In genomic region chr17:8069587-8069860, GRCh38 we compare ENCODE assay signal across 20 cellular contexts. TPM values are rescaled to one million over a fixed set of nuclear protein-coding genes. Genes with fewer than 3 reads are reported as not detected.
"Had no signal": no experiment of that assay in that cellular context is flagged by ENCODE, and none has a peak within 500 bp of the region (broad histone marks: within the 10 kb centered on the region; RNA-seq: fewer than 3 reads in every experiment).

No MANE protein-coding gene starts in this region.

- H3K27ac Mint-ChIP-seq: activated T-helper 17 cell treated with anti-CD3 and anti-CD28 coated beads, Interleukin-2, amount 50 U/mL, for 72 hours; nephron; progenitor cell of endocrine pancreas; stimulated activated naive CD8-positive, alpha-beta T cell treated with anti-CD3 and anti-CD28 coated beads, Interleukin-15, amount 100 ng/mL, for 72 hours had no signal

- ATAC-seq: activated T-helper 17 cell treated with anti-CD3 and anti-CD28 coated beads, Interleukin-2, amount 50 U/mL, for 72 hours; stimulated activated naive CD8-positive, alpha-beta T cell treated with anti-CD3 and anti-CD28 coated beads, Interleukin-15, amount 100 ng/mL, for 72 hours had no signal

- H3K4me3 ChIP-seq: right atrium auricular region, skin epidermis had no signal

- H3K27ac ChIP-seq: brain microvascular endothelial cell, right atrium auricular region had no signal

- H3K36me3 ChIP-seq: brain microvascular endothelial cell, right atrium auricular region had no signal

- H3K4me3 Mint-ChIP-seq: activated T-helper 17 cell treated with anti-CD3 and anti-CD28 coated beads, Interleukin-2, amount 50 U/mL, for 72 hours; central memory CD8-positive, alpha-beta T cell; nephron; stimulated activated naive CD8-positive, alpha-beta T cell treated with anti-CD3 and anti-CD28 coated beads, Interleukin-15, amount 100 ng/mL, for 72 hours had no signal

- H3K9me3 ChIP-seq: right atrium auricular region had no signal

- H3K9me3 Mint-ChIP-seq: activated T-helper 17 cell treated with anti-CD3 and anti-CD28 coated beads, Interleukin-2, amount 50 U/mL, for 72 hours; central memory CD8-positive, alpha-beta T cell; nephron; stimulated activated naive CD8-positive, alpha-beta T cell treated with anti-CD3 and anti-CD28 coated beads, Interleukin-15, amount 100 ng/mL, for 72 hours had no signal

- DNase-seq: activated CD4-positive, alpha-beta T cell treated with anti-CD3 and anti-CD28 coated beads, Interleukin-2, amount 50 U/mL, for 1 hour; activated naive CD4-positive, alpha-beta T cell treated with Interleukin-2 at 50 U/mL for 16 hours; activated T-cell treated with anti-CD3 and anti-CD28 coated beads for 4 hours; brain microvascular endothelial cell; mesenchymal stem cell; occipital lobe; stimulated activated CD4-positive, alpha-beta T cell treated with anti-CD3 and anti-CD28 coated beads, Interleukin-4, amount 100 ng/mL, for 4 hours; stimulated activated naive CD8-positive, alpha-beta T cell treated with anti-CD3 and anti-CD28 coated beads, Interleukin-15, amount 100 ng/mL, for 72 hours; SW 1271; T-helper 9 cell had no signal

RNA-seq across cellular contexts. Expression of gene ALOX12B, which starts 18.0 kb away (rescaled TPM):
- total RNA-seq: glomerular endothelial cell, left ventricle myocardium superior, temporal lobe had no signal

RNA-seq across cellular contexts. Expression of gene ALOX15B, which starts 30.7 kb away (rescaled TPM):
- total RNA-seq: glomerular endothelial cell, left ventricle myocardium superior, progenitor cell of endocrine pancreas, temporal lobe had no signal

RNA-seq across cellular contexts. Expression of gene ALOXE3, which starts 48.8 kb away (rescaled TPM):
- total RNA-seq: glomerular endothelial cell, left ventricle myocardium superior, progenitor cell of endocrine pancreas had no signal

RNA-seq across cellular contexts. Expression of gene HES7, which starts 54.4 kb away (rescaled TPM):
- total RNA-seq: glomerular endothelial cell, left ventricle myocardium superior, progenitor cell of endocrine pancreas, right atrium auricular region, ureter had no signal
